Comparison of ENCODE assay signal across 8 cellular contexts in the genomic region with DNA sequence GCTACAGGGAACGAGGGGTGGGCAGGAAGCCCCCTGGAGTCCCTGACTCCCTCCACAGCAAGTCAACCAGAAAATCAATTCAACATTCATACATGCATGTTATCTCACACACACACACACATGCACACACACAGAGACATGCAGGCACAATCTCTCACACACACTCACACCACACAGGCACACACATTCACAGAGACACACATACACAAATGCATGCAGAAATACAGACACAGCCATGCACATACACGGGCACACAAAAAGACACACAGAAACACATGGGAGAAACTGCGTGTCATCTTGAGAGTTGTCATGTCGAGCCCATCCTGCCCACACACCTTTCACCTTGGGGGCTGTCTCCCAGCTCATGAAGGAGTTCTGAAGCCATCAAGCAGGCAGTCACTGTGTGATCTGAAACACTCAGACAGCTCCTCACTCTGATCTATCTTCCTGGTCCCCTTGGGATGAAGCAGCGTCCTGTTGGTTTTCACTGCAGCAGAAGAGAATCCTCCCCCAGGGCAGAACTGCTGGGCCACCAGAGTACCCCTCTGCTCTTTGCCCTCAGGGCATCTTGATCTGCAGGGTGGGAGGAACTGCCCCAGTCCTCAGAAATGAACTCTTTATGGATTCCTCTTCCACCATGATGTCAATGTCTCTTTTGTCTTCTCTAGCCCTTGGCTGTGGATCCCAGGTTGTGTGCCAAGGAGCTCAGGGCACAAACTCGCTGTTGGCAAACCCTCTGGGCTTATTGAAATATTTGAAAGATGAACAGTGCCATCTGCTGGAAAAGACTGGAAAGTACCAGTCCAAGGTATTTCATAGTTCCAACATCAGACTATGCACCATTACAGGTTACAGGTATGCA. TPM values are rescaled to one million over a fixed set of nuclear protein-coding genes. Genes with fewer than 3 reads are reported as not detected.
DNase-seq lines count a peak whose midpoint lies in the region; ATAC-seq and TF ChIP-seq lines count a peak whose summit lies in the region.

No MANE protein-coding gene starts in this region.

- intact Hi-C loops in PC-9 (cut with micrococcal nuclease; ENCODE audit: unreplicated experiment): loop anchor here (2.0 to 5.0 kb wide), 3 partner anchors 52 to 381 kb away; a partner anchor contains a TSS
- intact Hi-C loops in activated naive CD4-positive, alpha-beta T cell treated with anti-CD3 and anti-CD28 coated beads for 36 hours (cut with micrococcal nuclease): loop anchor here (1.0 to 2.0 kb wide), 5 partner anchors 11 to 182 kb away; no protein-coding TSS in a partner anchor
- intact Hi-C loops in ovary (cut with DNase I): loop anchor here in 3 of 4 donors (2.0 to 10.0 kb wide), 4 partner anchors 78 to 182 kb away; no protein-coding TSS in a partner anchor
- intact Hi-C loops in posterior vena cava (cut with DNase I): loop anchor here (2.0 kb wide), 2 partner anchors 82 to 84 kb away; no protein-coding TSS in a partner anchor

- H3K9me2 ChIP-seq in PC-9 (ENCODE audit: insufficient read depth): no peaks in the 10 kb centered on the region

- H3K27ac ChIP-seq in PC-9: no peak overlapping the region
- no peak overlapping the region for H3K27ac ChIP-seq in ovary

- TF ChIP-seq EP300 in ovary (IDR thresholded peaks at IDR 0.05): no peak

- no peaks in the 10 kb centered on the region for H3K36me3 Mint-ChIP-seq in activated naive CD4-positive, alpha-beta T cell treated with anti-CD3 and anti-CD28 coated beads for 36 hours (ENCODE audit: low read depth)

- H3K4me1 ChIP-seq in PC-9 (replicated peaks; ENCODE audit: insufficient read depth): no peaks in the 10 kb centered on the region
- no peaks in the 10 kb centered on the region for H3K4me1 ChIP-seq in ovary (ENCODE audit: insufficient read depth)

- peak; percentile 89 for DNase-seq in Ammon's horn (ENCODE audit: low spot score)
- peak; percentile 73 for DNase-seq in HuH-7.5 (ENCODE audit: low spot score)
- DNase-seq in PC-9: peak; percentile 42 to 60
- DNase-seq in activated naive CD4-positive, alpha-beta T cell treated with anti-CD3 and anti-CD28 coated beads for 36 hours: peak; percentile 66
- DNase-seq in germinal center (ENCODE audit: low spot score): peak; percentile 66
- peak in 3 of 5 donors; percentile 39 to 46 (median 42) for DNase-seq in ovary
- no peak for DNase-seq in posterior vena cava (ENCODE audit: low spot score)

- 19 to 27% (median 24%) methylated on average over 6 of the region's 6 CpGs for WGBS in ovary, 3 donors

- no peak overlapping the region for H3K27ac Mint-ChIP-seq in activated naive CD4-positive, alpha-beta T cell treated with anti-CD3 and anti-CD28 coated beads for 36 hours

- peak; percentile 70 for ATAC-seq in GM18502 (IDR thresholded peaks at IDR 0.05; ENCODE audit: poor library complexity, unreplicated experiment)

- H3K4me2 ChIP-seq in PC-9: no peak overlapping the region

- H2AFZ ChIP-seq in PC-9: no peak overlapping the region

- H3K9me3 ChIP-seq in PC-9 (ENCODE audit: insufficient read depth, low read depth) (no peaks in the 10 kb centered on the region), ovary (no peaks in the 10 kb centered on the region)

- no peaks in the 10 kb centered on the region for H3F3A ChIP-seq in PC-9 (ENCODE audit: insufficient read depth, low read depth)

- no peak overlapping the region for H3K4me3 Mint-ChIP-seq in activated naive CD4-positive, alpha-beta T cell treated with anti-CD3 and anti-CD28 coated beads for 36 hours

- BruUV-seq in PC-9 (replicated peaks; lab: Mats Ljungman, UMichigan): no TSS peak

- peak; percentile 75 for TF ChIP-seq CTCF in PC-9 (conservative IDR thresholded peaks at IDR 0.05)
- peak; percentile 39 to 55 (median 53) for TF ChIP-seq CTCF in ovary (IDR thresholded peaks at IDR 0.05)

- CTCF ChIA-PET in PC-9 (lab: Charles Lee): interaction anchor here (0.6 kb wide), 1 partner anchor 219 kb away, joined by 3 read pairs; no protein-coding TSS in a partner anchor
- CTCF ChIA-PET in activated naive CD4-positive, alpha-beta T cell treated with anti-CD3 and anti-CD28 coated beads for 36 hours (lab: Charles Lee): interaction anchor here (0.6 to 2.1 kb wide), 11 partner anchors 9 to 266 kb away, joined by 3 to 14 read pairs (median 4); a partner anchor contains a TSS

- H3K27me3 ChIP-seq in PC-9 (ENCODE audit: insufficient read depth, low read depth) (no peaks in the 10 kb centered on the region), ovary (no peaks in the 10 kb centered on the region)

- no peaks in the 10 kb centered on the region for H4K20me1 ChIP-seq in PC-9 (ENCODE audit: insufficient read depth)

- H3K36me3 ChIP-seq in PC-9 (ENCODE audit: low read depth) (no peaks in the 10 kb centered on the region), ovary (no peaks in the 10 kb centered on the region)

- peaks cover 14% of the 10 kb centered on the region for H3K4me1 Mint-ChIP-seq in activated naive CD4-positive, alpha-beta T cell treated with anti-CD3 and anti-CD28 coated beads for 36 hours (ENCODE audit: low read depth)

- H3K4me3 ChIP-seq in PC-9: no peak overlapping the region
- no peak overlapping the region for H3K4me3 ChIP-seq in ovary

- POLR2A ChIA-PET in PC-9 (lab: Charles Lee; ENCODE audit: unreplicated experiment): interaction anchor here (0.6 to 1.0 kb wide), 3 partner anchors 21 to 839 kb away, joined by 3 to 8 read pairs (median 6); a partner anchor contains a TSS

- peaks cover 70% of the 10 kb centered on the region for H3K27me3 Mint-ChIP-seq in activated naive CD4-positive, alpha-beta T cell treated with anti-CD3 and anti-CD28 coated beads for 36 hours (ENCODE audit: low read depth)

- no peak for TF ChIP-seq POLR2A in ovary (IDR thresholded peaks at IDR 0.05)

- H3K9me3 Mint-ChIP-seq in activated naive CD4-positive, alpha-beta T cell treated with anti-CD3 and anti-CD28 coated beads for 36 hours: no peaks in the 10 kb centered on the region

- H3K79me2 ChIP-seq in PC-9 (ENCODE audit: low read depth): no peaks in the 10 kb centered on the region

RNA-seq across cellular contexts. Expression of a gene that starts 8.8 kb away (rescaled TPM):
- total RNA-seq in PC-9 (2021) (1.2 and 2.8 TPM in 2 replicates), ovary (not detected), posterior vena cava (not detected)
- total RNA-seq in activated naive CD4-positive, alpha-beta T cell treated with anti-CD3 and anti-CD28 coated beads for 36 hours: not detected
- not detected for polyA plus RNA-seq in ovary

RNA-seq across cellular contexts. Expression of a gene that starts 52.4 kb away (rescaled TPM):
- total RNA-seq in PC-9 (2021): 3.8 and 4.2 TPM in 2 replicates
- total RNA-seq in activated naive CD4-positive, alpha-beta T cell treated with anti-CD3 and anti-CD28 coated beads for 36 hours: not detected
- total RNA-seq in ovary: 1 to 10 TPM in 3 of 7 donors, under 1 TPM in 2, not detected in 2; 0.66 to 2.5 (median 1.6) TPM
- polyA plus RNA-seq in ovary: 1 to 10 TPM; 1.0 to 2.3 TPM
- 1 to 10 TPM in 1 of 2 donors, under 1 TPM in 1; 0.67 to 1.2 TPM for total RNA-seq in posterior vena cava

RNA-seq across cellular contexts. Expression of a gene that starts 52.8 kb away (rescaled TPM):
- total RNA-seq in PC-9 (2021) (2.8 and 3.3 TPM in 2 replicates), ovary (1 to 10 TPM in 1 of 7 donors, under 1 TPM in 3, not detected in 3; 0.08 to 1.2 (median 0.09) TPM), posterior vena cava (under 1 TPM in 1 of 2 donors, not detected in 1; 0.19 TPM)
- total RNA-seq in activated naive CD4-positive, alpha-beta T cell treated with anti-CD3 and anti-CD28 coated beads for 36 hours: 1 to 10 TPM; 2.6 to 2.8 TPM
- polyA plus RNA-seq in ovary: 1 to 10 TPM in 1 of 2 donors, under 1 TPM in 1; 0.02 to 7.7 TPM
